24 cellular contexts compared by ENCODE assay signal in genomic region chr3:52078781-52079560, GRCh38. TPM values are rescaled to one million over a fixed set of nuclear protein-coding genes. Genes with fewer than 3 reads are reported as not detected.
DNase-seq lines count a peak whose midpoint lies in the region; ATAC-seq, FAIRE-seq and TF ChIP-seq lines count a peak whose summit lies in the region.
"Had no signal": no experiment of that assay in that cellular context is flagged by ENCODE, and none has a peak within 500 bp of the region (broad histone marks: within the 10 kb centered on the region; RNA-seq: fewer than 3 reads in every experiment).

No MANE protein-coding gene starts in this region.

- no peak for TF ChIP-seq EP300 in suprapubic skin (IDR thresholded peaks at IDR 0.05)

- H2BK120ac ChIP-seq in trophoblast cell (ENCODE audit: insufficient read depth, low read length, poor library complexity): peak overlapping the region; percentile 28

- H2BK5ac ChIP-seq in trophoblast cell (ENCODE audit: low read depth, low read length, poor library complexity): no peak overlapping the region

- H3K23ac ChIP-seq in trophoblast cell (ENCODE audit: low read length): no peak overlapping the region

- H3K9ac ChIP-seq in kidney (ENCODE audit: low read length in 2 of 2): no peak overlapping the region
- H3K9ac ChIP-seq in trophoblast cell (ENCODE audit: low read length): no peak overlapping the region

- H3K36me3 ChIP-seq in kidney (ENCODE audit: control insufficient read depth in 1 of 2, insufficient read depth in 2 of 2, low read length in 2 of 2) (no peaks in the 10 kb centered on the region), trophoblast cell (ENCODE audit: control insufficient read depth in 1 of 2, insufficient read depth in 2 of 2, low read length in 2 of 2) (peaks cover 11 to 12% of the 10 kb centered on the region in 2 experiments), suprapubic skin (no peaks in the 10 kb centered on the region)

- no peaks in the 10 kb centered on the region for H3K4me1 ChIP-seq in kidney (ENCODE audit: control insufficient read depth in 1 of 2, insufficient read depth in 1 of 2, low read depth in 1 of 2, low read length in 2 of 2)
- H3K4me1 ChIP-seq in trophoblast cell (ENCODE audit: control insufficient read depth in 1 of 2, insufficient read depth in 2 of 2, low read length in 2 of 2): peaks cover 23 to 24% of the 10 kb centered on the region in 2 experiments
- H3K4me1 ChIP-seq in suprapubic skin: no peaks in the 10 kb centered on the region

- POLR2A ChIA-PET in activated CD4-positive, alpha-beta T cell treated with anti-CD3 and anti-CD28 coated beads, Interleukin-2, amount 10 ng/mL, durations not matched to agents 7 days and 5 days (lab: Charles Lee): no interaction called here
- POLR2A ChIA-PET in RWPE1 (lab: Yijun Ruan, JAX; ENCODE audit: low non-redundant PET): no interaction called here

- no peaks in the 10 kb centered on the region for H3K4me1 Mint-ChIP-seq in activated CD4-positive, alpha-beta T cell treated with anti-CD3 and anti-CD28 coated beads, Interleukin-2, amount 10 ng/mL, durations not matched to agents 7 days and 5 days

- peak overlapping the region; percentile 68 for H4K91ac ChIP-seq in trophoblast cell (ENCODE audit: low read depth, low read length)

- no peak for DNase-seq in activated CD4-positive, alpha-beta T cell treated with anti-CD3 and anti-CD28 coated beads, Interleukin-2, amount 10 ng/mL, durations not matched to agents 7 days and 5 days
- DNase-seq in activated CD4-positive, alpha-beta T cell treated with anti-CD3 and anti-CD28 coated beads, Interleukin-2, amount 50 U/mL, for 48 hours: no peak
- DNase-seq in RWPE1 (ENCODE audit: low spot score) (no peak), kidney (peak; percentile 63), trophoblast cell (no peak), HuH-7 (ENCODE audit: low spot score) (no peak), suprapubic skin (ENCODE audit: low spot score in 2 of 2) (no peak)
- DNase-seq: ACHN; Calu3; CD8-positive, alpha-beta T cell; DMS153; GDM1; Kasumi-1; NCI-H1694; NCI-H2081; NCI-H2171 treated with DMSO at 0.1 percent for 48 hours; NCI-H446; NCI-H526; OCI-M1; SHP77 had no signal

- no peak overlapping the region for H3K4ac ChIP-seq in trophoblast cell (ENCODE audit: low read depth, low read length)

- no peak overlapping the region for H2AFZ ChIP-seq in trophoblast cell (ENCODE audit: insufficient read depth, low read length, poor library complexity)

- intact Hi-C loops in kidney (cut with DNase I): no loop called here

- H3K4me3 Mint-ChIP-seq in activated CD4-positive, alpha-beta T cell treated with anti-CD3 and anti-CD28 coated beads, Interleukin-2, amount 10 ng/mL, durations not matched to agents 7 days and 5 days: no peak overlapping the region
- H3K4me3 Mint-ChIP-seq: CD8-positive, alpha-beta T cell had no signal

- H3K27ac Mint-ChIP-seq in activated CD4-positive, alpha-beta T cell treated with anti-CD3 and anti-CD28 coated beads, Interleukin-2, amount 10 ng/mL, durations not matched to agents 7 days and 5 days: peak overlapping the region; percentile 50
- H3K27ac Mint-ChIP-seq: CD8-positive, alpha-beta T cell had no signal

- H2AK5ac ChIP-seq in trophoblast cell (ENCODE audit: low read length): peak overlapping the region; percentile 56

- H3K18ac ChIP-seq in trophoblast cell (ENCODE audit: low read length): peak overlapping the region; percentile 36

- H4K8ac ChIP-seq in trophoblast cell (ENCODE audit: low read depth, low read length): no peak overlapping the region

- peak overlapping the region; percentile 32 for H3K14ac ChIP-seq in trophoblast cell (ENCODE audit: low read length)

- FAIRE-seq in kidney (lab: Jason Lieb, UNC): no peak
- FAIRE-seq: RCC 7860 had no signal

- TF ChIP-seq POLR2A in suprapubic skin (IDR thresholded peaks at IDR 0.05): no peak

- peaks cover 17% of the 10 kb centered on the region for H3K79me1 ChIP-seq in trophoblast cell (ENCODE audit: low read length)

- TF ChIP-seq CTCF in RWPE1 (conservative IDR thresholded peaks at IDR 0.05; ENCODE audit: low read depth) (no peak), kidney (IDR thresholded peaks at IDR 0.05; ENCODE audit: borderline replicate concordance, extremely low read depth, insufficient read depth) (no peak), suprapubic skin (IDR thresholded peaks at IDR 0.05) (no peak)

- CTCF ChIA-PET in activated CD4-positive, alpha-beta T cell treated with anti-CD3 and anti-CD28 coated beads, Interleukin-2, amount 10 ng/mL, durations not matched to agents 7 days and 5 days (lab: Charles Lee): interaction anchor here (1.0 kb wide), 1 partner anchor 23 kb away, joined by 3 read pairs; the partner anchor contains the start of gene DUSP7
- CTCF ChIA-PET in RWPE1 (lab: Yijun Ruan, JAX): no interaction called here

- no peaks in the 10 kb centered on the region for H3K27me3 ChIP-seq in trophoblast cell (ENCODE audit: insufficient read depth, low read length)
- H3K27me3 ChIP-seq in suprapubic skin: no peaks in the 10 kb centered on the region
- H3K27me3 ChIP-seq: BLaER1 treated with 17β-estradiol and CSF1 and Interleukin-3, amounts not matched to agents 10 nM and 100 nM had no signal

- H3K27me3 Mint-ChIP-seq in activated CD4-positive, alpha-beta T cell treated with anti-CD3 and anti-CD28 coated beads, Interleukin-2, amount 10 ng/mL, durations not matched to agents 7 days and 5 days: no peaks in the 10 kb centered on the region

- H3K36me3 Mint-ChIP-seq in activated CD4-positive, alpha-beta T cell treated with anti-CD3 and anti-CD28 coated beads, Interleukin-2, amount 10 ng/mL, durations not matched to agents 7 days and 5 days (ENCODE audit: low read depth): no peaks in the 10 kb centered on the region
- H3K36me3 Mint-ChIP-seq: CD8-positive, alpha-beta T cell had no signal

- H3K4me3 ChIP-seq in kidney (ENCODE audit: low read length in 2 of 2) (no peak overlapping the region), trophoblast cell (ENCODE audit: low read depth, low read length) (no peak overlapping the region), suprapubic skin (no peak overlapping the region)
- H3K4me3 ChIP-seq: BLaER1 treated with 17β-estradiol and CSF1 and Interleukin-3, amounts not matched to agents 10 nM and 100 nM had no signal

- H3K4me2 ChIP-seq in trophoblast cell (ENCODE audit: low read length): no peak overlapping the region
- H3K4me2 ChIP-seq: BLaER1 treated with 17β-estradiol and CSF1 and Interleukin-3, amounts not matched to agents 10 nM and 100 nM had no signal

- no peak for ATAC-seq in HG03460 (IDR thresholded peaks at IDR 0.05; ENCODE audit: unreplicated experiment)
- ATAC-seq: CD8-positive, alpha-beta T cell had no signal

- H3K27ac ChIP-seq in RWPE1: peak overlapping the region; percentile 19
- H3K27ac ChIP-seq in kidney (ENCODE audit: low read depth in 2 of 2, low read length in 2 of 2): no peak overlapping the region
- no peak overlapping the region for H3K27ac ChIP-seq in trophoblast cell (ENCODE audit: low read depth, low read length)
- H3K27ac ChIP-seq in suprapubic skin: no peak overlapping the region
- H3K27ac ChIP-seq: 22Rv1; BLaER1 treated with 17β-estradiol and CSF1 and Interleukin-3, amounts not matched to agents 10 nM and 100 nM had no signal

- WGBS in trophoblast cell (ENCODE audit: extremely low coverage, insufficient coverage, insufficient read length): no CpG with 5 or more reads among the region's 19 CpGs
- 90% methylated on average over 8 of the region's 19 CpGs for WGBS in suprapubic skin

- no peak overlapping the region for H4K12ac ChIP-seq in trophoblast cell (ENCODE audit: low read depth, low read length)

- H3K79me2 ChIP-seq in trophoblast cell (ENCODE audit: control insufficient read depth, insufficient read depth, low read length, poor library complexity): peaks cover 2% of the 10 kb centered on the region

- H3K9me3 ChIP-seq in kidney (ENCODE audit: control insufficient read depth in 1 of 2, low read length in 2 of 2): no peaks in the 10 kb centered on the region
- no peaks in the 10 kb centered on the region for H3K9me3 ChIP-seq in trophoblast cell (ENCODE audit: insufficient read depth, low read depth, low read length)
- H3K9me3 ChIP-seq in suprapubic skin: no peaks in the 10 kb centered on the region
- H3K9me3 ChIP-seq: BLaER1 treated with 17β-estradiol and CSF1 and Interleukin-3, amounts not matched to agents 10 nM and 100 nM had no signal

- H2BK12ac ChIP-seq in trophoblast cell (ENCODE audit: low read length): peak overlapping the region; percentile 82

- H3K9me3 Mint-ChIP-seq in activated CD4-positive, alpha-beta T cell treated with anti-CD3 and anti-CD28 coated beads, Interleukin-2, amount 10 ng/mL, durations not matched to agents 7 days and 5 days: no peaks in the 10 kb centered on the region
- H3K9me3 Mint-ChIP-seq: CD8-positive, alpha-beta T cell had no signal

RNA-seq across cellular contexts. Expression of gene DUSP7, which starts 22.6 kb away (rescaled TPM):
- 10 to 100 TPM; 38.3 to 42.0 TPM for total RNA-seq in activated CD4-positive, alpha-beta T cell treated with anti-CD3 and anti-CD28 coated beads, Interleukin-2, amount 10 ng/mL, durations not matched to agents 7 days and 5 days
- total RNA-seq in kidney: 19.8 TPM
- polyA plus RNA-seq in kidney (ENCODE audit: insufficient read depth, low read depth, low replicate concordance): 10.1 TPM
- 14.1 and 15.4 TPM in 2 replicates for polyA plus RNA-seq in trophoblast cell (2013)
- 100 to 1,000 TPM in 3 of 4 donors, 10 to 100 TPM in 1; 91.1 to 190 (median 146) TPM for total RNA-seq in suprapubic skin
